Comparison of ENCODE assay signal across 15 cellular contexts in genomic region chr5:143050183-143050582, GRCh38.
A peak's percentile ranks its signal among the peaks of the same experiment; 100 is the strongest.
DNase-seq lines count a peak whose midpoint lies in the region; ATAC-seq, FAIRE-seq and TF ChIP-seq lines count a peak whose summit lies in the region.
"Had no signal": no experiment of that assay in that cellular context is flagged by ENCODE, and none has a peak within 500 bp of the region (broad histone marks: within the 10 kb centered on the region; RNA-seq: fewer than 3 reads in every experiment).

No MANE protein-coding gene starts in this region.

- no peaks in the 10 kb centered on the region for H3K9me3 ChIP-seq in GM12878 (replicated peaks; ENCODE audit: control insufficient read depth, insufficient read depth, low read length)
- H3K9me3 ChIP-seq: HAP-1 had no signal

- FAIRE-seq in GM19239 (lab: Jason Lieb, UNC) (peak; percentile 54), GM12878 (lab: Jason Lieb, UNC) (no peak)

- H3K4me2 ChIP-seq in GM12878 (ENCODE audit: control insufficient read depth, insufficient read depth) = no peak overlapping the region
- H3K4me2 ChIP-seq: PC-9 had no signal

- no peak overlapping the region for H3K9ac ChIP-seq in GM12878 (ENCODE audit: control insufficient read depth, insufficient read depth, low read length)

- 23% methylated on average over 4 of the region's 4 CpGs for WGBS in GM12878 (ENCODE audit: insufficient coverage, insufficient replicate concordance, low lambda C conversion rate, missing lambda C conversion rate)

- in situ Hi-C loops in GM12878 (cut with MboI) = no loop called here

- TF ChIP-seq CTCF in GM12878 (IDR thresholded peaks at IDR 0.05 in 2 of 3, conservative IDR thresholded peaks at IDR 0.05 in 1 of 3; ENCODE audit: control insufficient read depth in 2 of 3, extremely low read depth in 1 of 3, insufficient read depth in 1 of 3, low read depth in 3 of 3, low read length in 3 of 3) = no peak

- SMC1A ChIA-PET in GM12878 (lab: Charles Lee; ENCODE audit: uncharacterized antibody, unreplicated experiment) = interaction anchor here (0.9 to 19.4 kb wide), 6 partner anchors 12 to 68 kb away, joined by 3 to 441 read pairs (median 4); no protein-coding TSS in a partner anchor

- peaks cover 36% of the 10 kb centered on the region for H3K4me1 ChIP-seq in GM12878 (ENCODE audit: control insufficient read depth, insufficient read depth, low read length)

- no peaks in the 10 kb centered on the region for H4K20me1 ChIP-seq in GM12878 (ENCODE audit: control insufficient read depth, insufficient read depth)

- H3K27me3 Mint-ChIP-seq in activated CD4-positive, alpha-beta T cell treated with anti-CD3 and anti-CD28 coated beads, Interleukin-2, amount 10 ng/mL, durations not matched to agents 7 days and 5 days = no peaks in the 10 kb centered on the region
- no peaks in the 10 kb centered on the region for H3K27me3 Mint-ChIP-seq in natural killer cell treated with Interleukin-12 subunit alpha and Interleukin-12 subunit beta and Interleukin-15 and Interleukin-18, amount 100 ng/mL, for 72 hours

- H2AFZ ChIP-seq in GM12878 (ENCODE audit: control insufficient read depth, low read depth, low read length) = no peak overlapping the region
- H2AFZ ChIP-seq: PC-9 had no signal

- ATAC-seq in GM12878 = no peak
- ATAC-seq in natural killer cell treated with Interleukin-12 subunit alpha and Interleukin-12 subunit beta and Interleukin-15 and Interleukin-18, amount 100 ng/mL, for 72 hours = no peak

- no peak overlapping the region for H3K27ac ChIP-seq in GM12878 (ENCODE audit: control insufficient read depth, insufficient read depth)
- H3K27ac ChIP-seq: PC-9 had no signal

- peaks cover 25% of the 10 kb centered on the region for H3K4me1 Mint-ChIP-seq in activated CD4-positive, alpha-beta T cell treated with anti-CD3 and anti-CD28 coated beads, Interleukin-2, amount 10 ng/mL, durations not matched to agents 7 days and 5 days
- H3K4me1 Mint-ChIP-seq in natural killer cell treated with Interleukin-12 subunit alpha and Interleukin-12 subunit beta and Interleukin-15 and Interleukin-18, amount 100 ng/mL, for 72 hours (ENCODE audit: low read depth in 2 of 2) = peaks cover 58 to 62% of the 10 kb centered on the region in 2 donors

- POLR2A ChIA-PET in activated CD4-positive, alpha-beta T cell treated with anti-CD3 and anti-CD28 coated beads, Interleukin-2, amount 10 ng/mL, durations not matched to agents 7 days and 5 days (lab: Charles Lee) = no interaction called here
- POLR2A ChIA-PET in GM12878 (lab: Charles Lee) = interaction anchor here (0.6 to 6.6 kb wide), 5 partner anchors 10 to 155 kb away, joined by 3 to 62 read pairs (median 3); no protein-coding TSS in a partner anchor

- TF ChIP-seq POLR2A in GM12878 (IDR thresholded peaks at IDR 0.05; ENCODE audit: low read depth, low read length) = no peak

- H3K36me3 ChIP-seq in GM12878 (ENCODE audit: control insufficient read depth in 2 of 2, insufficient read depth in 2 of 2, low read length in 1 of 2) = peaks cover 0 to 1% of the 10 kb centered on the region in 2 experiments; a peak in 1 of 4 replicates
- H3K36me3 ChIP-seq: HAP-1 had no signal

- no TSS peak for BruUV-seq in GM12878 (replicated peaks; lab: Mats Ljungman, UMichigan)

- H3K36me3 Mint-ChIP-seq in activated CD4-positive, alpha-beta T cell treated with anti-CD3 and anti-CD28 coated beads, Interleukin-2, amount 10 ng/mL, durations not matched to agents 7 days and 5 days (ENCODE audit: low read depth) = peaks cover 25% of the 10 kb centered on the region
- H3K36me3 Mint-ChIP-seq in natural killer cell treated with Interleukin-12 subunit alpha and Interleukin-12 subunit beta and Interleukin-15 and Interleukin-18, amount 100 ng/mL, for 72 hours = peaks cover 9% of the 10 kb centered on the region

- no peak for TF ChIP-seq RAD21 in GM12878 (IDR thresholded peaks at IDR 0.05; ENCODE audit: insufficient read depth, low read depth, low read length)

- peak overlapping the region; percentile 36 for H3K27ac Mint-ChIP-seq in activated CD4-positive, alpha-beta T cell treated with anti-CD3 and anti-CD28 coated beads, Interleukin-2, amount 10 ng/mL, durations not matched to agents 7 days and 5 days
- H3K27ac Mint-ChIP-seq in natural killer cell treated with Interleukin-12 subunit alpha and Interleukin-12 subunit beta and Interleukin-15 and Interleukin-18, amount 100 ng/mL, for 72 hours = peak overlapping the region; percentile 85 to 91

- RAD21 ChIA-PET in GM12878 (lab: Charles Lee; ENCODE audit: unreplicated experiment) = interaction anchor here (0.7 to 19.7 kb wide), 7 partner anchors 10 to 164 kb away, joined by 3 to 337 read pairs (median 5); no protein-coding TSS in a partner anchor

- peaks cover 23% of the 10 kb centered on the region for H3K79me2 ChIP-seq in GM12878 (ENCODE audit: control insufficient read depth, insufficient read depth, low read length)

- TF ChIP-seq EP300 in GM12878 (IDR thresholded peaks at IDR 0.05; ENCODE audit: borderline replicate concordance in 1 of 2, control insufficient read depth in 1 of 2, low read depth in 2 of 2, low read length in 2 of 2) = no peak

- intact Hi-C loops in GM12878 (cut with micrococcal nuclease; ENCODE audit: unreplicated experiment) = loop anchor here (10.0 kb wide), 1 partner anchor 45 kb away; no protein-coding TSS in a partner anchor

- CTCF ChIA-PET in activated CD4-positive, alpha-beta T cell treated with anti-CD3 and anti-CD28 coated beads, Interleukin-2, amount 10 ng/mL, durations not matched to agents 7 days and 5 days (lab: Charles Lee) = interaction anchor here (0.6 to 1.5 kb wide), 4 partner anchors 10 to 183 kb away, joined by 3 to 4 read pairs (median 3); no protein-coding TSS in a partner anchor
- CTCF ChIA-PET in GM12878 (lab: Yijun Ruan, JAX) = interaction anchor here (0.6 to 3.1 kb wide), 8 partner anchors 9 to 140 kb away, joined by 3 to 14 read pairs (median 3); no protein-coding TSS in a partner anchor

- no peaks in the 10 kb centered on the region for H3K9me3 Mint-ChIP-seq in activated CD4-positive, alpha-beta T cell treated with anti-CD3 and anti-CD28 coated beads, Interleukin-2, amount 10 ng/mL, durations not matched to agents 7 days and 5 days
- H3K9me3 Mint-ChIP-seq in natural killer cell treated with Interleukin-12 subunit alpha and Interleukin-12 subunit beta and Interleukin-15 and Interleukin-18, amount 100 ng/mL, for 72 hours = no peaks in the 10 kb centered on the region

- DNase-seq in activated CD4-positive, alpha-beta T cell treated with anti-CD3 and anti-CD28 coated beads, Interleukin-2, amount 10 ng/mL, durations not matched to agents 7 days and 5 days = no peak
- DNase-seq in activated CD4-positive, alpha-beta T cell treated with anti-CD3 and anti-CD28 coated beads, Interleukin-2, amount 50 U/mL, for 4 hours = no peak
- DNase-seq in GM19239 (ENCODE audit: insufficient read length, low spot score) = no peak
- DNase-seq in GM12878 (ENCODE audit: low read depth, low spot score) = no peak
- DNase-seq in natural killer cell treated with Interleukin-12 subunit alpha and Interleukin-12 subunit beta and Interleukin-15 and Interleukin-18, amount 100 ng/mL, for 72 hours (ENCODE audit: low spot score) = no peak
- DNase-seq in NCI-H510A treated with DMSO at 0.1 percent for 48 hours (lab: John Stamatoyannopoulos, UW) = no peak
- DNase-seq in pons (ENCODE audit: low spot score) = no peak
- no peak for DNase-seq in GM19240 (ENCODE audit: insufficient read length, low spot score)
- DNase-seq: C1 segment of cervical spinal cord, NCI-H1092 treated with DMSO at 0.1 percent for 48 hours, NCI-H1694, NCI-H2107, NCI-H345, PC-9 had no signal

- no peak overlapping the region for H3K4me3 Mint-ChIP-seq in activated CD4-positive, alpha-beta T cell treated with anti-CD3 and anti-CD28 coated beads, Interleukin-2, amount 10 ng/mL, durations not matched to agents 7 days and 5 days
- peak overlapping the region; percentile 25 for H3K4me3 Mint-ChIP-seq in natural killer cell treated with Interleukin-12 subunit alpha and Interleukin-12 subunit beta and Interleukin-15 and Interleukin-18, amount 100 ng/mL, for 72 hours

- no peak overlapping the region for H3K4me3 ChIP-seq in GM12878
- H3K4me3 ChIP-seq: HAP-1, PC-9 had no signal

- H3K27me3 ChIP-seq in GM12878 (replicated peaks in 1 of 2; ENCODE audit: control insufficient read depth in 2 of 2, insufficient read depth in 2 of 2, low read length in 1 of 2) = no peaks in the 10 kb centered on the region

TF ChIP-seq in GM12878, 131 proteins besides CTCF, POLR2A, EP300 and RAD21 (continues in another document):
- TF ChIP-seq TCF7 (IDR thresholded peaks at IDR 0.05; ENCODE audit: borderline replicate concordance) (peak; percentile 65), ZNF687 (IDR thresholded peaks at IDR 0.05) (no peak), JUNB (IDR thresholded peaks at IDR 0.05) (peak; percentile 27; the same call in 1 of the 2 replicates)
